Comparison of ENCODE assay signal across 13 cellular contexts in the genomic region with DNA sequence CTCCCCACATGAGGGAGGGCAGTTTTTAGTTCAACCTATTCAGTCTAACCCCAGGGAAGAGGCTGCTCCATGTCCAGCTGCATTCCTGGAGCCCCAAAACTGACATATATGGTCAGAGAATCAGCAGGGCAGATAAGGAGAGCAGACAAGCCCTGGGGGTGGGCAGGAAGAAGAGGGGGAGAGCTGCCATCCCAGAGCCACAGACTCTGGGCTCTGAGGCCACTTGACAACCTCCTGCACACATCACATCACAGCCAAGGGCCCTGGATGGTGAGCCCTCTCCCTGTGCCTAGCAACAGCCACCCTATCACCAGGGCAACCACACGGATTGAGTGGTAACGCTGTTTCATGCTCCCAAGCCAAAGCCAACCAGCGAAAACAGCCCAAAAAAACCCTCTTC. TPM values are rescaled to one million over a fixed set of nuclear protein-coding genes. Genes with fewer than 3 reads are reported as not detected.
DNase-seq lines count a peak whose midpoint lies in the region; ATAC-seq and TF ChIP-seq lines count a peak whose summit lies in the region.
"Had no signal": no experiment of that assay in that cellular context is flagged by ENCODE, and none has a peak within 500 bp of the region (broad histone marks: within the 10 kb centered on the region; RNA-seq: fewer than 3 reads in every experiment).

No MANE protein-coding gene starts in this region.

- POLR2A ChIA-PET in activated CD4-positive, alpha-beta memory T cell treated with anti-CD3 and anti-CD28 coated beads for 36 hours (lab: Charles Lee) = interaction anchor here (0.6 kb wide), 1 partner anchor 350 kb away, joined by 3 read pairs; the partner anchor contains the start of gene DGKZ

- DNase-seq in DND-41 = no peak
- DNase-seq in activated CD4-positive, alpha-beta memory T cell treated with anti-CD3 and anti-CD28 coated beads for 36 hours = no peak
- DNase-seq in glutamatergic neuron = no peak
- DNase-seq in posterior cingulate gyrus = peak in 8 of 10 donors; percentile 41 to 93 (median 67)
- DNase-seq in NCI-H446 (lab: John Stamatoyannopoulos, UW) = no peak
- no peak for DNase-seq in activated gamma-delta T cell (lab: John Stamatoyannopoulos, UW)
- no peak for DNase-seq in stimulated activated CD4-positive, alpha-beta T cell treated with anti-CD3 and anti-CD28 coated beads, Interleukin-2, amount 100 ng/mL, for 48 hours
- DNase-seq: activated CD4-positive, alpha-beta T cell treated with anti-CD3 and anti-CD28 coated beads, Interleukin-2, amount 10 ng/mL, durations not matched to agents 24 days and 14 days; dermis blood vessel endothelial cell; GDM1; kidney glomerular epithelial cell had no signal

- peak overlapping the region; percentile 9; the same call in 1 of the 2 replicates for H3K4me2 ChIP-seq in DND-41 (ENCODE audit: insufficient read depth, low read length)

- peaks cover 10% of the 10 kb centered on the region; the same call in 1 of the 2 replicates for H4K20me1 ChIP-seq in DND-41 (ENCODE audit: insufficient read depth, low read length)

- H3K4me1 Mint-ChIP-seq in activated CD4-positive, alpha-beta memory T cell treated with anti-CD3 and anti-CD28 coated beads for 36 hours (ENCODE audit: low read depth) = peaks cover 38% of the 10 kb centered on the region
- peaks cover 13% of the 10 kb centered on the region for H3K4me1 Mint-ChIP-seq in glutamatergic neuron (ENCODE audit: low read depth, unreplicated experiment)

- no peak overlapping the region for H3K4me3 Mint-ChIP-seq in activated CD4-positive, alpha-beta memory T cell treated with anti-CD3 and anti-CD28 coated beads for 36 hours
- no peak overlapping the region for H3K4me3 Mint-ChIP-seq in glutamatergic neuron (ENCODE audit: unreplicated experiment)
- H3K4me3 Mint-ChIP-seq: activated CD4-positive, alpha-beta T cell treated with anti-CD3 and anti-CD28 coated beads, Interleukin-2, amount 10 ng/mL, durations not matched to agents 24 days and 14 days had no signal

- peaks cover 52% of the 10 kb centered on the region for H3K79me2 ChIP-seq in DND-41 (ENCODE audit: insufficient read depth, low read length)

- H3K27me3 Mint-ChIP-seq in activated CD4-positive, alpha-beta memory T cell treated with anti-CD3 and anti-CD28 coated beads for 36 hours = no peaks in the 10 kb centered on the region
- peaks cover 12% of the 10 kb centered on the region for H3K27me3 Mint-ChIP-seq in glutamatergic neuron (ENCODE audit: unreplicated experiment)

- H3K4me1 ChIP-seq in DND-41 (ENCODE audit: insufficient read depth, low read length) = peaks cover 33% of the 10 kb centered on the region

- no peaks in the 10 kb centered on the region for H3K9me3 ChIP-seq in DND-41 (ENCODE audit: insufficient read depth, low read length, severe bottlenecking)

- CTCF ChIA-PET in activated CD4-positive, alpha-beta memory T cell treated with anti-CD3 and anti-CD28 coated beads for 36 hours (lab: Charles Lee) = no interaction called here

- no peaks in the 10 kb centered on the region for H3K9me3 Mint-ChIP-seq in activated CD4-positive, alpha-beta memory T cell treated with anti-CD3 and anti-CD28 coated beads for 36 hours
- H3K9me3 Mint-ChIP-seq in glutamatergic neuron (ENCODE audit: unreplicated experiment) = peaks cover 1% of the 10 kb centered on the region

- no peak overlapping the region for H2AFZ ChIP-seq in DND-41 (ENCODE audit: low read depth, low read length)

- H3K27ac Mint-ChIP-seq in activated CD4-positive, alpha-beta memory T cell treated with anti-CD3 and anti-CD28 coated beads for 36 hours = peak overlapping the region; percentile 34
- H3K27ac Mint-ChIP-seq in glutamatergic neuron (ENCODE audit: unreplicated experiment) = peak overlapping the region; percentile 21

- H3K27me3 ChIP-seq in DND-41 (ENCODE audit: insufficient read depth, low read length, poor library complexity) = no peaks in the 10 kb centered on the region

- 0 out of 2 replicates have a peak overlapping the region, but pooled peaks have one; percentile 39 for H3K27ac ChIP-seq in DND-41 (ENCODE audit: low read length)

- TF ChIP-seq CTCF in DND-41 (IDR thresholded peaks at IDR 0.05; ENCODE audit: borderline replicate concordance, extremely low read depth, low read length, poor library complexity, severe bottlenecking) (no peak), glutamatergic neuron (IDR thresholded peaks at IDR 0.05; ENCODE audit: partially characterized antibody, unreplicated experiment) (no peak)

- intact Hi-C loops in activated CD4-positive, alpha-beta memory T cell treated with anti-CD3 and anti-CD28 coated beads for 36 hours (cut with micrococcal nuclease) = no loop called here
- intact Hi-C loops in posterior cingulate gyrus (cut with DNase I) = no loop called here

- ATAC-seq in DND-41 (ENCODE audit: insufficient read depth, low read depth) = no peak
- ATAC-seq in HG02870 (IDR thresholded peaks at IDR 0.05; ENCODE audit: unreplicated experiment) = no peak

- peaks cover 25% of the 10 kb centered on the region for H3K36me3 Mint-ChIP-seq in activated CD4-positive, alpha-beta memory T cell treated with anti-CD3 and anti-CD28 coated beads for 36 hours
- H3K36me3 Mint-ChIP-seq in glutamatergic neuron (ENCODE audit: unreplicated experiment) = no peaks in the 10 kb centered on the region

- H3K36me3 ChIP-seq in DND-41 (ENCODE audit: insufficient read depth, low read length) = peaks cover 35% of the 10 kb centered on the region

- H3K4me3 ChIP-seq in DND-41 (ENCODE audit: low read depth in 1 of 2, low read length in 2 of 2) = no peak overlapping the region

- no peak overlapping the region for H3K9ac ChIP-seq in DND-41 (ENCODE audit: low read depth, low read length)

RNA-seq across cellular contexts. Expression of gene ARHGAP1, which starts 3.1 kb away (rescaled TPM):
- 10 to 100 TPM; 45.8 to 46.2 TPM for total RNA-seq in activated CD4-positive, alpha-beta memory T cell treated with anti-CD3 and anti-CD28 coated beads for 36 hours
- total RNA-seq in glutamatergic neuron (ENCODE audit: unreplicated experiment) = 38.4 TPM

RNA-seq across cellular contexts. Expression of gene ZNF408, which starts 3.5 kb away (rescaled TPM):
- 10 to 100 TPM in 1 of 2 experiments, 1 to 10 TPM in 1; 9.4 to 10.7 TPM for total RNA-seq in activated CD4-positive, alpha-beta memory T cell treated with anti-CD3 and anti-CD28 coated beads for 36 hours
- 10.6 TPM for total RNA-seq in glutamatergic neuron (ENCODE audit: unreplicated experiment)

RNA-seq across cellular contexts. Expression of gene F2, which starts 21.7 kb away (rescaled TPM):
- under 1 TPM in 1 of 2 experiments, not detected in 1; 0.29 TPM for total RNA-seq in activated CD4-positive, alpha-beta memory T cell treated with anti-CD3 and anti-CD28 coated beads for 36 hours
- 0.29 TPM for total RNA-seq in glutamatergic neuron (ENCODE audit: unreplicated experiment)
- total RNA-seq: dermis blood vessel endothelial cell, RPMI7951 had no signal

Comparison
In these comparisons a context has a peak if more than half of its experiments do, and no peak if none do; other contexts are left out.
1. DNase-seq: peak in posterior cingulate gyrus (8 of 10); none in DND-41 (single experiment), activated CD4-positive, alpha-beta memory T cell treated with anti-CD3 and anti-CD28 coated beads for 36 hours (single experiment), glutamatergic neuron (single experiment), NCI-H446 (0 of 2), activated gamma-delta T cell (single experiment) and stimulated activated CD4-positive, alpha-beta T cell treated with anti-CD3 and anti-CD28 coated beads, Interleukin-2, amount 100 ng/mL, for 48 hours (0 of 2).